11 cellular contexts compared by ENCODE assay signal in genomic region chr12:6376965-6377666, GRCh38. TPM values are rescaled to one million over a fixed set of nuclear protein-coding genes. Genes with fewer than 3 reads are reported as not detected.
DNase-seq lines count a peak whose midpoint lies in the region; ATAC-seq, FAIRE-seq and TF ChIP-seq lines count a peak whose summit lies in the region.
"Had no signal": no experiment of that assay in that cellular context is flagged by ENCODE, and none has a peak within 500 bp of the region (broad histone marks: within the 10 kb centered on the region; RNA-seq: fewer than 3 reads in every experiment).

No MANE protein-coding gene starts in this region.

- H3K27me3 ChIP-seq in HepG2 (ENCODE audit: control insufficient read depth in 1 of 2, insufficient read depth in 2 of 2, low read length in 2 of 2) (peaks cover 0 to 21% of the 10 kb centered on the region in 2 experiments; a peak in 3 of 5 replicates), suprapubic skin (no peaks in the 10 kb centered on the region)

- peaks cover 6% of the 10 kb centered on the region for H3K27me3 Mint-ChIP-seq in activated CD4-positive, alpha-beta memory T cell treated with anti-CD3 and anti-CD28 coated beads for 36 hours
- peaks cover 14% of the 10 kb centered on the region for H3K27me3 Mint-ChIP-seq in activated CD4-positive, alpha-beta memory T cell treated with anti-CD3 and anti-CD28 coated beads, Interleukin-2, amount 10 ng/mL, durations not matched to agents 7 days and 5 days
- H3K27me3 Mint-ChIP-seq in activated naive CD8-positive, alpha-beta T cell treated with anti-CD3 and anti-CD28 coated beads, Interleukin-2, amount 50 U/mL, for 24 hours: peaks cover 14% of the 10 kb centered on the region

- no peak for TF ChIP-seq RAD21 in HepG2 (CRISPR knock-in tag; IDR thresholded peaks at IDR 0.05)

- CTCF ChIA-PET in activated CD4-positive, alpha-beta memory T cell treated with anti-CD3 and anti-CD28 coated beads for 36 hours (lab: Charles Lee): interaction anchor here (1.0 kb wide), 1 partner anchor 9 kb away, joined by 3 read pairs; no protein-coding TSS in a partner anchor
- CTCF ChIA-PET in activated CD4-positive, alpha-beta memory T cell treated with anti-CD3 and anti-CD28 coated beads, Interleukin-2, amount 10 ng/mL, durations not matched to agents 7 days and 5 days (lab: Charles Lee): interaction anchor here (1.7 kb wide), 1 partner anchor 41 kb away, joined by 5 read pairs; no protein-coding TSS in a partner anchor
- CTCF ChIA-PET in HepG2 (lab: Yijun Ruan, JAX; ENCODE audit: low intra/inter-chr PET ratio, low total read pairs): no interaction called here

- H3K4me1 Mint-ChIP-seq in activated CD4-positive, alpha-beta memory T cell treated with anti-CD3 and anti-CD28 coated beads for 36 hours (ENCODE audit: low read depth): peaks cover 26% of the 10 kb centered on the region
- peaks cover 38% of the 10 kb centered on the region for H3K4me1 Mint-ChIP-seq in activated CD4-positive, alpha-beta memory T cell treated with anti-CD3 and anti-CD28 coated beads, Interleukin-2, amount 10 ng/mL, durations not matched to agents 7 days and 5 days
- peaks cover 29% of the 10 kb centered on the region for H3K4me1 Mint-ChIP-seq in activated naive CD8-positive, alpha-beta T cell treated with anti-CD3 and anti-CD28 coated beads, Interleukin-2, amount 50 U/mL, for 24 hours

- H3K4me3 Mint-ChIP-seq in activated CD4-positive, alpha-beta memory T cell treated with anti-CD3 and anti-CD28 coated beads for 36 hours: peak overlapping the region; percentile 28
- no peak overlapping the region for H3K4me3 Mint-ChIP-seq in activated CD4-positive, alpha-beta memory T cell treated with anti-CD3 and anti-CD28 coated beads, Interleukin-2, amount 10 ng/mL, durations not matched to agents 7 days and 5 days
- no peak overlapping the region for H3K4me3 Mint-ChIP-seq in activated naive CD8-positive, alpha-beta T cell treated with anti-CD3 and anti-CD28 coated beads, Interleukin-2, amount 50 U/mL, for 24 hours

- ATAC-seq in activated naive CD8-positive, alpha-beta T cell treated with anti-CD3 and anti-CD28 coated beads, Interleukin-2, amount 50 U/mL, for 24 hours: no peak
- no peak; the same call in 2 of the 3 replicates for ATAC-seq in HepG2

- no peaks in the 10 kb centered on the region for H3K36me3 Mint-ChIP-seq in activated CD4-positive, alpha-beta memory T cell treated with anti-CD3 and anti-CD28 coated beads for 36 hours
- H3K36me3 Mint-ChIP-seq in activated CD4-positive, alpha-beta memory T cell treated with anti-CD3 and anti-CD28 coated beads, Interleukin-2, amount 10 ng/mL, durations not matched to agents 7 days and 5 days (ENCODE audit: low read depth): no peaks in the 10 kb centered on the region
- H3K36me3 Mint-ChIP-seq in activated naive CD8-positive, alpha-beta T cell treated with anti-CD3 and anti-CD28 coated beads, Interleukin-2, amount 50 U/mL, for 24 hours (ENCODE audit: low read depth): no peaks in the 10 kb centered on the region

- H2AFZ ChIP-seq in HepG2 (ENCODE audit: low read length): no peak overlapping the region

- POLR2A ChIA-PET in activated CD4-positive, alpha-beta memory T cell treated with anti-CD3 and anti-CD28 coated beads for 36 hours (lab: Charles Lee): no interaction called here
- POLR2A ChIA-PET in activated CD4-positive, alpha-beta memory T cell treated with anti-CD3 and anti-CD28 coated beads, Interleukin-2, amount 10 ng/mL, durations not matched to agents 7 days and 5 days (lab: Charles Lee): interaction anchor here (1.0 kb wide), 1 partner anchor 14 kb away, joined by 4 read pairs; no protein-coding TSS in a partner anchor
- POLR2A ChIA-PET in HepG2 (lab: Yijun Ruan, JAX): interaction anchor here (0.6 to 4.9 kb wide), 6 partner anchors 14 to 75 kb away, joined by 3 to 33 read pairs (median 4); partner anchors contain the start of gene TAPBPL

- intact Hi-C loops in activated CD4-positive, alpha-beta memory T cell treated with anti-CD3 and anti-CD28 coated beads for 36 hours (cut with micrococcal nuclease): no loop called here
- intact Hi-C loops in HepG2 (cut with micrococcal nuclease; ENCODE audit: unreplicated experiment): loop anchor here (2.0 kb wide), 1 partner anchor 40 kb away; no protein-coding TSS in a partner anchor

- no peak for FAIRE-seq in HepG2 (lab: Jason Lieb, UNC)
- FAIRE-seq: endometrium had no signal

- no peaks in the 10 kb centered on the region for H3K9me3 ChIP-seq in HepG2 (ENCODE audit: low read length)
- H3K9me3 ChIP-seq in suprapubic skin: no peaks in the 10 kb centered on the region

- 28% methylated on average over 8 of the region's 8 CpGs for WGBS in HepG2 (ENCODE audit: low lambda C conversion rate)
- 75% methylated on average over 6 of the region's 8 CpGs for WGBS in suprapubic skin

- H3K27ac ChIP-seq in HepG2 (ENCODE audit: extremely low read length, insufficient read depth, low read length) (peak overlapping the region; percentile 16), suprapubic skin (peak overlapping the region; percentile 82), substantia nigra (ENCODE audit: low read depth, low read length, poor library complexity, severe bottlenecking) (no peak overlapping the region)

- TF ChIP-seq POLR2A in HepG2 (IDR thresholded peaks at IDR 0.05; ENCODE audit: insufficient read depth in 1 of 2, low read depth in 2 of 2, low read length in 2 of 2) (no peak), suprapubic skin (IDR thresholded peaks at IDR 0.05) (no peak)

- no TSS peak for BruUV-seq in HepG2 (replicated peaks; lab: Mats Ljungman, UMichigan)

- peak overlapping the region; percentile 68 for H3K9ac ChIP-seq in HepG2 (ENCODE audit: insufficient read depth, low read depth, low read length)

- H3K9me3 Mint-ChIP-seq in activated CD4-positive, alpha-beta memory T cell treated with anti-CD3 and anti-CD28 coated beads for 36 hours: no peaks in the 10 kb centered on the region
- no peaks in the 10 kb centered on the region for H3K9me3 Mint-ChIP-seq in activated CD4-positive, alpha-beta memory T cell treated with anti-CD3 and anti-CD28 coated beads, Interleukin-2, amount 10 ng/mL, durations not matched to agents 7 days and 5 days
- no peaks in the 10 kb centered on the region for H3K9me3 Mint-ChIP-seq in activated naive CD8-positive, alpha-beta T cell treated with anti-CD3 and anti-CD28 coated beads, Interleukin-2, amount 50 U/mL, for 24 hours

- no peaks in the 10 kb centered on the region for H3K79me2 ChIP-seq in HepG2 (ENCODE audit: insufficient read depth, low read length)

- peaks cover 68% of the 10 kb centered on the region for H3K4me1 ChIP-seq in HepG2 (ENCODE audit: insufficient read depth, low read length)
- H3K4me1 ChIP-seq in suprapubic skin: peaks cover 79% of the 10 kb centered on the region

- DNase-seq in activated CD4-positive, alpha-beta memory T cell treated with anti-CD3 and anti-CD28 coated beads for 36 hours: no peak
- DNase-seq in activated CD4-positive, alpha-beta memory T cell treated with anti-CD3 and anti-CD28 coated beads, Interleukin-2, amount 10 ng/mL, durations not matched to agents 7 days and 5 days: no peak
- DNase-seq in activated naive CD8-positive, alpha-beta T cell treated with anti-CD3 and anti-CD28 coated beads, Interleukin-2, amount 50 U/mL, for 24 hours: no peak
- no peak for DNase-seq in HepG2 (ENCODE audit: low spot score)
- DNase-seq in suprapubic skin (ENCODE audit: low spot score in 2 of 2): no peak
- no peak for DNase-seq in SHP77 (lab: John Stamatoyannopoulos, UW)
- DNase-seq in NCI-H69 (lab: John Stamatoyannopoulos, UW): no peak
- no peak for DNase-seq in substantia nigra (lab: John Stamatoyannopoulos, UW)
- DNase-seq: activated CD4-positive, alpha-beta T cell treated with anti-CD3 and anti-CD28 coated beads for 4 hours; NCI-H510A treated with DMSO at 0.1 percent for 48 hours had no signal

- no peaks in the 10 kb centered on the region for H3K36me3 ChIP-seq in HepG2 (replicated peaks in 1 of 2; ENCODE audit: control insufficient read depth in 1 of 2, insufficient read depth in 2 of 2, low read length in 2 of 2)
- no peaks in the 10 kb centered on the region for H3K36me3 ChIP-seq in suprapubic skin

- H4K20me1 ChIP-seq in HepG2 (ENCODE audit: insufficient read depth, low read length): no peaks in the 10 kb centered on the region

- peak overlapping the region; percentile 34 to 73 (median 57) for H3K4me3 ChIP-seq in HepG2 (replicated peaks in 1 of 3; ENCODE audit: insufficient read depth in 1 of 3, low read depth in 2 of 3, low read length in 3 of 3)
- H3K4me3 ChIP-seq in suprapubic skin: no peak overlapping the region

- H3K27ac Mint-ChIP-seq in activated CD4-positive, alpha-beta memory T cell treated with anti-CD3 and anti-CD28 coated beads for 36 hours: no peak overlapping the region
- no peak overlapping the region for H3K27ac Mint-ChIP-seq in activated CD4-positive, alpha-beta memory T cell treated with anti-CD3 and anti-CD28 coated beads, Interleukin-2, amount 10 ng/mL, durations not matched to agents 7 days and 5 days
- peak overlapping the region; percentile 8 for H3K27ac Mint-ChIP-seq in activated naive CD8-positive, alpha-beta T cell treated with anti-CD3 and anti-CD28 coated beads, Interleukin-2, amount 50 U/mL, for 24 hours

- TF ChIP-seq CTCF in HepG2 (CRISPR knock-in tag; IDR thresholded peaks at IDR 0.05): no peak
- TF ChIP-seq CTCF in suprapubic skin (IDR thresholded peaks at IDR 0.05): no peak

- in situ Hi-C loops in HepG2 (cut with HindIII; ENCODE audit: extremely low pct_ligation_motif_present, low pct_unique_long_range_greater_than_20kb): no loop called here

- peak overlapping the region; percentile 98 for H3K4me2 ChIP-seq in HepG2 (ENCODE audit: low read depth, low read length)

- TF ChIP-seq EP300 in HepG2 (IDR thresholded peaks at IDR 0.05; ENCODE audit: low read depth in 2 of 2, low read length in 2 of 2) (no peak), HepG2 (CRISPR knock-in tag; IDR thresholded peaks at IDR 0.05; ENCODE audit: borderline replicate concordance) (no peak), suprapubic skin (IDR thresholded peaks at IDR 0.05) (no peak)

RNA-seq across cellular contexts. Expression of gene SCNN1A, which starts 1.8 kb away (rescaled TPM):
- total RNA-seq in activated CD4-positive, alpha-beta memory T cell treated with anti-CD3 and anti-CD28 coated beads for 36 hours: under 1 TPM; 0.17 to 0.26 TPM
- total RNA-seq in activated CD4-positive, alpha-beta memory T cell treated with anti-CD3 and anti-CD28 coated beads, Interleukin-2, amount 10 ng/mL, durations not matched to agents 7 days and 5 days: 1 to 10 TPM in 1 of 2 experiments, under 1 TPM in 1; 0.78 to 1.3 TPM
- 0.63 and 1.5 TPM in 2 replicates for total RNA-seq in HepG2 (2016; rRNA removed; fragmentation: Illumina TruSeq; extraction: Trizol)
- total RNA-seq in HepG2 (2016; cell fraction: cytosol; rRNA removed; fragmentation: Illumina TruSeq; extraction: Trizol; ENCODE audit: low read depth): 0.71 and 1.2 TPM in 2 replicates
- 0.71 and 1.6 TPM in 2 replicates for total RNA-seq in HepG2 (2016; cell fraction: insoluble cytoplasmic fraction; rRNA removed; fragmentation: Illumina TruSeq; extraction: Trizol)
- 0.72 and 0.87 TPM in 2 replicates for total RNA-seq in HepG2 (2016; cell fraction: membrane; rRNA removed; fragmentation: Illumina TruSeq; extraction: Trizol)
- 1.8 and 5.0 TPM in 2 replicates for total RNA-seq in HepG2 (2016; cell fraction: nucleus; rRNA removed; fragmentation: Illumina TruSeq; extraction: Trizol)
- 14.6 and 32.8 TPM in 2 replicates for polyA plus RNA-seq in HepG2 (2011; rRNA removed)
- polyA plus RNA-seq in HepG2 (2011; cell fraction: cytosol; rRNA removed): 6.1 and 12.5 TPM in 2 replicates
- polyA plus RNA-seq in HepG2 (2011; cell fraction: nucleus; rRNA removed): 24.9 and 39.4 TPM in 2 replicates
- 17.5 and 19.3 TPM in 2 replicates for polyA plus RNA-seq in HepG2 (2012)
- polyA plus RNA-seq in HepG2 (2016; cell fraction: cytosol; fragmentation: Illumina TruSeq; extraction: Trizol; ENCODE audit: low read depth): 0.22 and 0.41 TPM in 2 replicates
- 1.0 and 1.6 TPM in 2 replicates for polyA plus RNA-seq in HepG2 (2016; cell fraction: insoluble cytoplasmic fraction; fragmentation: Illumina TruSeq; extraction: Trizol; ENCODE audit: low read depth)
- 0.66 and 1.1 TPM in 2 replicates for polyA plus RNA-seq in HepG2 (2016; cell fraction: membrane; fragmentation: Illumina TruSeq; extraction: Trizol; ENCODE audit: low read depth)
- polyA plus RNA-seq in HepG2 (2016; cell fraction: nucleus; fragmentation: Illumina TruSeq; extraction: Trizol; ENCODE audit: insufficient read depth, low read depth): 4.0 and 5.1 TPM in 2 replicates
- 9.5 and 30.0 TPM in 2 replicates for polyA minus RNA-seq in HepG2 (2011; rRNA and poly(A)+ RNA removed; ENCODE audit: low replicate concordance)
- polyA minus RNA-seq in HepG2 (2011; cell fraction: cytosol; rRNA and poly(A)+ RNA removed): 5.9 and 14.3 TPM in 2 replicates
- polyA minus RNA-seq in HepG2 (2011; cell fraction: nucleus; rRNA and poly(A)+ RNA removed): 10.9 and 24.2 TPM in 2 replicates
- 100 to 1,000 TPM in 1 of 4 donors, 10 to 100 TPM in 3; 74.2 to 143 (median 93.7) TPM for total RNA-seq in suprapubic skin

RNA-seq across cellular contexts. Expression of gene LTBR, which starts 6.8 kb away (rescaled TPM):
- total RNA-seq in activated CD4-positive, alpha-beta memory T cell treated with anti-CD3 and anti-CD28 coated beads for 36 hours: 1 to 10 TPM; 1.5 to 1.9 TPM
- under 1 TPM; 0.38 to 0.40 TPM for total RNA-seq in activated CD4-positive, alpha-beta memory T cell treated with anti-CD3 and anti-CD28 coated beads, Interleukin-2, amount 10 ng/mL, durations not matched to agents 7 days and 5 days
- total RNA-seq in HepG2 (2016; rRNA removed; fragmentation: Illumina TruSeq; extraction: Trizol): 12.1 and 34.8 TPM in 2 replicates
- total RNA-seq in HepG2 (2016; cell fraction: cytosol; rRNA removed; fragmentation: Illumina TruSeq; extraction: Trizol; ENCODE audit: low read depth): 24.4 and 24.5 TPM in 2 replicates
- total RNA-seq in HepG2 (2016; cell fraction: insoluble cytoplasmic fraction; rRNA removed; fragmentation: Illumina TruSeq; extraction: Trizol): 11.6 and 40.0 TPM in 2 replicates
- total RNA-seq in HepG2 (2016; cell fraction: membrane; rRNA removed; fragmentation: Illumina TruSeq; extraction: Trizol): 34.7 and 35.3 TPM in 2 replicates
- total RNA-seq in HepG2 (2016; cell fraction: nucleus; rRNA removed; fragmentation: Illumina TruSeq; extraction: Trizol): 39.7 and 43.6 TPM in 2 replicates
- polyA plus RNA-seq in HepG2 (2011; rRNA removed): 31.4 and 39.0 TPM in 2 replicates
- polyA plus RNA-seq in HepG2 (2011; cell fraction: cytosol; rRNA removed): 23.7 and 29.3 TPM in 2 replicates
- 82.9 and 92.1 TPM in 2 replicates for polyA plus RNA-seq in HepG2 (2011; cell fraction: nucleus; rRNA removed)
- 25.8 and 37.8 TPM in 2 replicates for polyA plus RNA-seq in HepG2 (2012)
- 19.3 and 21.0 TPM in 2 replicates for polyA plus RNA-seq in HepG2 (2016; cell fraction: cytosol; fragmentation: Illumina TruSeq; extraction: Trizol; ENCODE audit: low read depth)
- polyA plus RNA-seq in HepG2 (2016; cell fraction: insoluble cytoplasmic fraction; fragmentation: Illumina TruSeq; extraction: Trizol; ENCODE audit: low read depth): 16.0 and 16.4 TPM in 2 replicates
- polyA plus RNA-seq in HepG2 (2016; cell fraction: membrane; fragmentation: Illumina TruSeq; extraction: Trizol; ENCODE audit: low read depth): 27.4 and 28.3 TPM in 2 replicates
- 117 and 123 TPM in 2 replicates for polyA plus RNA-seq in HepG2 (2016; cell fraction: nucleus; fragmentation: Illumina TruSeq; extraction: Trizol; ENCODE audit: insufficient read depth, low read depth)
- 16.2 and 29.7 TPM in 2 replicates for polyA minus RNA-seq in HepG2 (2011; rRNA and poly(A)+ RNA removed; ENCODE audit: low replicate concordance)
- polyA minus RNA-seq in HepG2 (2011; cell fraction: cytosol; rRNA and poly(A)+ RNA removed): 11.5 and 14.0 TPM in 2 replicates
- 22.4 and 34.2 TPM in 2 replicates for polyA minus RNA-seq in HepG2 (2011; cell fraction: nucleus; rRNA and poly(A)+ RNA removed)
- total RNA-seq in suprapubic skin: 100 to 1,000 TPM; 157 to 297 (median 204) TPM

RNA-seq across cellular contexts. Expression of gene TNFRSF1A, which starts 35.2 kb away (rescaled TPM):
- 10 to 100 TPM; 47.5 to 49.6 TPM for total RNA-seq in activated CD4-positive, alpha-beta memory T cell treated with anti-CD3 and anti-CD28 coated beads for 36 hours
- 10 to 100 TPM; 61.5 to 61.9 TPM for total RNA-seq in activated CD4-positive, alpha-beta memory T cell treated with anti-CD3 and anti-CD28 coated beads, Interleukin-2, amount 10 ng/mL, durations not matched to agents 7 days and 5 days
- total RNA-seq in HepG2 (2016; rRNA removed; fragmentation: Illumina TruSeq; extraction: Trizol) (21.9 and 41.5 TPM in 2 replicates), suprapubic skin (100 to 1,000 TPM; 276 to 352 (median 281) TPM)
- total RNA-seq in HepG2 (2016; cell fraction: cytosol; rRNA removed; fragmentation: Illumina TruSeq; extraction: Trizol; ENCODE audit: low read depth): 16.3 and 18.0 TPM in 2 replicates
- 28.8 and 36.5 TPM in 2 replicates for total RNA-seq in HepG2 (2016; cell fraction: insoluble cytoplasmic fraction; rRNA removed; fragmentation: Illumina TruSeq; extraction: Trizol)
- 19.8 and 22.3 TPM in 2 replicates for total RNA-seq in HepG2 (2016; cell fraction: membrane; rRNA removed; fragmentation: Illumina TruSeq; extraction: Trizol)
- 36.8 and 40.7 TPM in 2 replicates for total RNA-seq in HepG2 (2016; cell fraction: nucleus; rRNA removed; fragmentation: Illumina TruSeq; extraction: Trizol)
- 41.4 and 61.2 TPM in 2 replicates for polyA plus RNA-seq in HepG2 (2011; rRNA removed)
- 53.0 and 53.4 TPM in 2 replicates for polyA plus RNA-seq in HepG2 (2011; cell fraction: cytosol; rRNA removed)
- polyA plus RNA-seq in HepG2 (2011; cell fraction: nucleus; rRNA removed): 67.2 and 67.4 TPM in 2 replicates
- polyA plus RNA-seq in HepG2 (2012): 40.9 and 56.2 TPM in 2 replicates
- 5.2 and 6.8 TPM in 2 replicates for polyA plus RNA-seq in HepG2 (2016; cell fraction: cytosol; fragmentation: Illumina TruSeq; extraction: Trizol; ENCODE audit: low read depth)
- polyA plus RNA-seq in HepG2 (2016; cell fraction: insoluble cytoplasmic fraction; fragmentation: Illumina TruSeq; extraction: Trizol; ENCODE audit: low read depth): 31.8 and 38.4 TPM in 2 replicates
- 14.3 and 15.5 TPM in 2 replicates for polyA plus RNA-seq in HepG2 (2016; cell fraction: membrane; fragmentation: Illumina TruSeq; extraction: Trizol; ENCODE audit: low read depth)
- 75.7 and 99.5 TPM in 2 replicates for polyA plus RNA-seq in HepG2 (2016; cell fraction: nucleus; fragmentation: Illumina TruSeq; extraction: Trizol; ENCODE audit: insufficient read depth, low read depth)
- polyA minus RNA-seq in HepG2 (2011; rRNA and poly(A)+ RNA removed; ENCODE audit: low replicate concordance): 88.8 and 131 TPM in 2 replicates
- polyA minus RNA-seq in HepG2 (2011; cell fraction: cytosol; rRNA and poly(A)+ RNA removed): 52.9 and 68.3 TPM in 2 replicates
- 54.3 and 80.4 TPM in 2 replicates for polyA minus RNA-seq in HepG2 (2011; cell fraction: nucleus; rRNA and poly(A)+ RNA removed)

Comparison
In these comparisons a context has a peak if more than half of its experiments do, and no peak if none do; other contexts are left out.
1. RNA of gene SCNN1A, which starts 1.8 kb away (total RNA-seq): 74.2 to 143 TPM in suprapubic skin; 0.63 to 5.0 TPM in HepG2, 0.78 to 1.3 TPM in activated CD4-positive, alpha-beta memory T cell treated with anti-CD3 and anti-CD28 coated beads, Interleukin-2, amount 10 ng/mL, durations not matched to agents 7 days and 5 days and 0.17 to 0.26 TPM in activated CD4-positive, alpha-beta memory T cell treated with anti-CD3 and anti-CD28 coated beads for 36 hours; every median in the first group is over 10 times any median in the second.
2. RNA of gene LTBR, which starts 6.8 kb away (total RNA-seq): 157 to 297 TPM in suprapubic skin and 11.6 to 43.6 TPM in HepG2; 1.5 to 1.9 TPM in activated CD4-positive, alpha-beta memory T cell treated with anti-CD3 and anti-CD28 coated beads for 36 hours and 0.38 to 0.40 TPM in activated CD4-positive, alpha-beta memory T cell treated with anti-CD3 and anti-CD28 coated beads, Interleukin-2, amount 10 ng/mL, durations not matched to agents 7 days and 5 days; every median in the first group is over 4 times any median in the second.